8 cellular contexts compared by ENCODE assay signal in the genomic region with DNA sequence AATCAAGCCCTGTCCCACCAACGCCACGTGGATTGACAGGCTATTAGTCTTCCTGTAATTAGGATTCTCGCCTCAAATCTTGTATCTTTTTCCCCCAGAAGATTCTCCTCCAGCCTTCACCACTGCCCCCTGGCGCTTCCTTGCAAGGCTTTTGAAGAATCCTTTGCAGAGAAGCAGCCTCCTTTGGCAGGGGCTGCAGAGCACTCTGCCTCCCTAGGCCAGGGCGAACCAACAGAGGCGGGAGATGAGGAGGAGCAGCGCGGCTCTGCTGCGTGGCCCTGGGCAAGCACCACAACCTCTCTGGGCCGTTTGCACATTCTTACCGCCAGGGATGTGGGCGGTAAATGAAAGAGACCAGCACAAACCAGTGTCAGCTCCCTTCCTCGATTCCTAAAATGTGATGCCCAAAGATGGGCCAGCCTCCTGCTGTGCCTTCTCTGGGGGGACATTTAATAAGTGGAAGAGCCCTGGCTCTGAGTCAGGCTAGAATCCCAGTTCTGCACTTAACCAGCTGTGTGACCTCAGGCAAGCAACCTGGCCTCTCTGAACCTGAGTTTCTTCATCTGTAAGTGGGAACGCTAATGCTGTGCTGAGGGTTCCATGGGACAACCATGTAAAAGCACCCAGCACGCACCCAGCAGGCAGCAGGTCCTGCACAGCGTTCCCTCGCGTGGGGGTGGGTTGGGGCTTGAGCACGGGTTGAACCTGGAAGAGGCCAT.
A peak's percentile ranks its signal among the peaks of the same experiment; 100 is the strongest.
DNase-seq lines count a peak whose midpoint lies in the region; ATAC-seq and TF ChIP-seq lines count a peak whose summit lies in the region.

No MANE protein-coding gene starts in this region.

- H3K9me2 ChIP-seq in HCT116 (ENCODE audit: insufficient read depth), result no peaks in the 10 kb centered on the region

- RAD21 ChIA-PET in HCT116 (lab: Charles Lee; ENCODE audit: low non-redundant PET in 1 of 2, low total read pairs in 2 of 2, uncharacterized antibody in 2 of 2, unreplicated experiment in 2 of 2), result interaction anchor here in 1 of 2 experiments (1.0 kb wide), 1 partner anchor 197 kb away, joined by 3 read pairs; no protein-coding TSS in a partner anchor

- peak; percentile 37 for ATAC-seq in HCT116
- ATAC-seq in T-helper 17 cell, result no peak
- ATAC-seq in stimulated activated effector memory CD8-positive, alpha-beta T cell treated with anti-CD3 and anti-CD28 coated beads, Interleukin-12 subunit alpha, Interleukin-12 subunit beta, amount 100 ng/mL, for 72 hours, result no peak
- ATAC-seq in HG03025 (IDR thresholded peaks at IDR 0.05; ENCODE audit: low FRiP score, unreplicated experiment), result no peak
- no peak for ATAC-seq in HG03097 (IDR thresholded peaks at IDR 0.05; ENCODE audit: low FRiP score, unreplicated experiment)
- ATAC-seq in GM21447 (IDR thresholded peaks at IDR 0.05; ENCODE audit: unreplicated experiment), result no peak

- POLR2A ChIA-PET in HCT116 (lab: Charles Lee), result interaction anchor here (1.4 kb wide), 1 partner anchor 17 kb away, joined by 3 read pairs; no protein-coding TSS in a partner anchor

- H3K27me3 ChIP-seq in HCT116 (ENCODE audit: insufficient read depth, low read length), result no peaks in the 10 kb centered on the region
- H3K27me3 ChIP-seq in iPS-18a (ENCODE audit: control insufficient read depth, insufficient read depth, low read length), result no peaks in the 10 kb centered on the region

- peak; percentile 4 to 10 (median 9); a peak in 1 of 6 replicates for TF ChIP-seq CTCF in HCT116 (IDR thresholded peaks at IDR 0.05 in 2 of 3, conservative IDR thresholded peaks at IDR 0.05 in 1 of 3; ENCODE audit: borderline replicate concordance in 1 of 3, insufficient read depth in 1 of 3, low read depth in 2 of 3, low read length in 2 of 3)

- no peaks in the 10 kb centered on the region for H3K9me3 Mint-ChIP-seq in stimulated activated effector memory CD8-positive, alpha-beta T cell treated with anti-CD3 and anti-CD28 coated beads, Interleukin-12 subunit alpha, Interleukin-12 subunit beta, amount 100 ng/mL, for 72 hours

- no peak overlapping the region; the same call in 1 of the 2 replicates for H3K27ac ChIP-seq in HCT116 (ENCODE audit: low read depth, low read length)
- no peak overlapping the region for H3K27ac ChIP-seq in iPS-18a (ENCODE audit: low read length)

- intact Hi-C loops in HCT116 (cut with micrococcal nuclease), result loop anchor here (5.0 kb wide), 1 partner anchor 365 kb away; no protein-coding TSS in a partner anchor

- H3K4me3 ChIP-seq in HCT116 (replicated peaks in 1 of 2; ENCODE audit: low read depth in 1 of 2, low read length in 2 of 2) (peak overlapping the region in 1 of 2 experiments; percentile 54; a peak in 3 of 4 replicates), iPS-18a (ENCODE audit: low read length) (peak overlapping the region; percentile 81)

- H3K9me3 ChIP-seq in HCT116 (ENCODE audit: control insufficient read depth in 1 of 2, insufficient read depth in 1 of 2, low read depth in 1 of 2, low read length in 2 of 2) (no peaks in the 10 kb centered on the region), T-helper 17 cell (ENCODE audit: control insufficient read depth, low read length, poor library complexity, severe bottlenecking) (no peaks in the 10 kb centered on the region), iPS-18a (ENCODE audit: control insufficient read depth, low read depth, low read length) (no peaks in the 10 kb centered on the region)

- H3K4me1 ChIP-seq in HCT116 (ENCODE audit: control insufficient read depth in 1 of 2, insufficient read depth in 2 of 2, low read length in 2 of 2), result peaks cover 11 to 25% of the 10 kb centered on the region in 2 experiments
- peaks cover 17% of the 10 kb centered on the region for H3K4me1 ChIP-seq in iPS-18a (ENCODE audit: control insufficient read depth, low read depth, low read length)

- H3K27me3 Mint-ChIP-seq in T-helper 17 cell, result peaks cover 36% of the 10 kb centered on the region

- H3K4me3 Mint-ChIP-seq in T-helper 17 cell, result peak overlapping the region; percentile 92
- peak overlapping the region; percentile 67 for H3K4me3 Mint-ChIP-seq in stimulated activated effector memory CD8-positive, alpha-beta T cell treated with anti-CD3 and anti-CD28 coated beads, Interleukin-12 subunit alpha, Interleukin-12 subunit beta, amount 100 ng/mL, for 72 hours

- CTCF ChIA-PET in HCT116 (lab: Charles Lee), result interaction anchor here (1.0 to 3.3 kb wide), 12 partner anchors 12 to 406 kb away, joined by 3 to 18 read pairs (median 6); no protein-coding TSS in a partner anchor

- H3K9ac ChIP-seq in HCT116 (ENCODE audit: low read length) (no peak overlapping the region), iPS-18a (ENCODE audit: low read length) (no peak overlapping the region)

- peaks cover 24% of the 10 kb centered on the region for H3K4me1 Mint-ChIP-seq in T-helper 17 cell
- H3K4me1 Mint-ChIP-seq in stimulated activated effector memory CD8-positive, alpha-beta T cell treated with anti-CD3 and anti-CD28 coated beads, Interleukin-12 subunit alpha, Interleukin-12 subunit beta, amount 100 ng/mL, for 72 hours, result peaks cover 21% of the 10 kb centered on the region

- no peak for DNase-seq in HCT116 (ENCODE audit: low read depth, low spot score)
- no peak for DNase-seq in T-helper 17 cell
- no peak for DNase-seq in stimulated activated effector memory CD8-positive, alpha-beta T cell treated with anti-CD3 and anti-CD28 coated beads, Interleukin-12 subunit alpha, Interleukin-12 subunit beta, amount 100 ng/mL, for 72 hours (ENCODE audit: low spot score in 2 of 2)
- no peak for DNase-seq in NCI-H128 (lab: John Stamatoyannopoulos, UW; ENCODE audit: unreplicated experiment)

- no peak for TF ChIP-seq POLR2A in HCT116 (IDR thresholded peaks at IDR 0.05; ENCODE audit: borderline replicate concordance, extremely low read depth, insufficient read depth, insufficient read length)

- H3K36me3 Mint-ChIP-seq in T-helper 17 cell (ENCODE audit: low read depth), result no peaks in the 10 kb centered on the region
- H3K36me3 Mint-ChIP-seq in stimulated activated effector memory CD8-positive, alpha-beta T cell treated with anti-CD3 and anti-CD28 coated beads, Interleukin-12 subunit alpha, Interleukin-12 subunit beta, amount 100 ng/mL, for 72 hours, result no peaks in the 10 kb centered on the region

- H3K36me3 ChIP-seq in HCT116 (ENCODE audit: control insufficient read depth in 1 of 2, insufficient read depth in 2 of 2, low read length in 2 of 2), result no peaks in the 10 kb centered on the region
- no peaks in the 10 kb centered on the region for H3K36me3 ChIP-seq in iPS-18a (ENCODE audit: control insufficient read depth, low read depth, low read length)

- H3K4me2 ChIP-seq in HCT116 (ENCODE audit: low read length), result peak overlapping the region; percentile 81

- H2AFZ ChIP-seq in HCT116 (ENCODE audit: low read depth, low read length, poor library complexity, severe bottlenecking), result peak overlapping the region; percentile 94

- H3K27ac Mint-ChIP-seq in T-helper 17 cell, result peak overlapping the region; percentile 67
- peak overlapping the region; percentile 40 for H3K27ac Mint-ChIP-seq in stimulated activated effector memory CD8-positive, alpha-beta T cell treated with anti-CD3 and anti-CD28 coated beads, Interleukin-12 subunit alpha, Interleukin-12 subunit beta, amount 100 ng/mL, for 72 hours

- TF ChIP-seq RAD21 in HCT116 (IDR thresholded peaks at IDR 0.05; ENCODE audit: low read depth), result no peak

- no peaks in the 10 kb centered on the region for H4K20me1 ChIP-seq in HCT116 (ENCODE audit: insufficient read depth)

- H3K79me2 ChIP-seq in HCT116 (ENCODE audit: insufficient read depth, low read length), result no peaks in the 10 kb centered on the region

- BruUV-seq in HCT116 (replicated peaks; lab: Mats Ljungman, UMichigan), result no TSS peak

TF ChIP-seq in HCT116, 20 proteins besides CTCF, POLR2A, EP300 and RAD21 (continues in another document):
- TF ChIP-seq CEBPB (IDR thresholded peaks at IDR 0.05; ENCODE audit: low read depth) (no peak), FOSL1 (IDR thresholded peaks at IDR 0.05; ENCODE audit: low read depth) (no peak), SRF (IDR thresholded peaks at IDR 0.05; ENCODE audit: low read depth) (no peak), TCF7L2 (IDR thresholded peaks at IDR 0.05; ENCODE audit: borderline replicate concordance, extremely low read depth, insufficient read depth, insufficient read length) (no peak), ELF1 (IDR thresholded peaks at IDR 0.05; ENCODE audit: borderline replicate concordance, low read depth) (no peak), EZH2 (IDR thresholded peaks at IDR 0.05) (no peak), POLR2AphosphoS5 (IDR thresholded peaks at IDR 0.05; ENCODE audit: low read depth, low read length) (no peak), EGR1 (IDR thresholded peaks at IDR 0.05; ENCODE audit: low read depth) (no peak), EZH2phosphoT487 (IDR thresholded peaks at IDR 0.05; ENCODE audit: borderline replicate concordance) (no peak), CBX3 (IDR thresholded peaks at IDR 0.05; ENCODE audit: low read depth) (no peak), ZFX (IDR thresholded peaks at IDR 0.05) (no peak), YY1 (IDR thresholded peaks at IDR 0.05; ENCODE audit: extremely low read depth, insufficient replicate concordance, low read depth, low read length) (no peak), JUND (IDR thresholded peaks at IDR 0.05) (no peak)
- TF ChIP-seq, protein P1, sequence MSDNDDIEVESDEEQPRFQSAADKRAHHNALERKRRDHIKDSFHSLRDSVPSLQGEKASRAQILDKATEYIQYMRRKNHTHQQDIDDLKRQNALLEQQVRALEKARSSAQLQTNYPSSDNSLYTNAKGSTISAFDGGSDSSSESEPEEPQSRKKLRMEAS (IDR thresholded peaks at IDR 0.05), result no peak
- TF ChIP-seq, protein P2, sequence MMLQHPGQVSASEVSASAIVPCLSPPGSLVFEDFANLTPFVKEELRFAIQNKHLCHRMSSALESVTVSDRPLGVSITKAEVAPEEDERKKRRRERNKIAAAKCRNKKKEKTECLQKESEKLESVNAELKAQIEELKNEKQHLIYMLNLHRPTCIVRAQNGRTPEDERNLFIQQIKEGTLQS (IDR thresholded peaks at IDR 0.05), result no peak
- TF ChIP-seq, protein P3, sequence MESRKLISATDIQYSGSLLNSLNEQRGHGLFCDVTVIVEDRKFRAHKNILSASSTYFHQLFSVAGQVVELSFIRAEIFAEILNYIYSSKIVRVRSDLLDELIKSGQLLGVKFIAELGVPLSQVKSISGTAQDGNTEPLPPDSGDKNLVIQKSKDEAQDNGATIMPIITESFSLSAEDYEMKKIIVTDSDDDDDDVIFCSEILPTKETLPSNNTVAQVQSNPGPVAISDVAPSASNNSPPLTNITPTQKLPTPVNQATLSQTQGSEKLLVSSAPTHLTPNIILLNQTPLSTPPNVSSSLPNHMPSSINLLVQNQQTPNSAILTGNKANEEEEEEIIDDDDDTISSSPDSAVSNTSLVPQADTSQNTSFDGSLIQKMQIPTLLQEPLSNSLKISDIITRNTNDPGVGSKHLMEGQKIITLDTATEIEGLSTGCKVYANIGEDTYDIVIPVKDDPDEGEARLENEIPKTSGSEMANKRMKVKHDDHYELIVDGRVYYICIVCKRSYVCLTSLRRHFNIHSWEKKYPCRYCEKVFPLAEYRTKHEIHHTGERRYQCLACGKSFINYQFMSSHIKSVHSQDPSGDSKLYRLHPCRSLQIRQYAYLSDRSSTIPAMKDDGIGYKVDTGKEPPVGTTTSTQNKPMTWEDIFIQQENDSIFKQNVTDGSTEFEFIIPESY (IDR thresholded peaks at IDR 0.05; ENCODE audit: extremely low read depth, insufficient replicate concordance, low read length), result no peak
